Comparison of ENCODE assay signal across 9 cellular contexts in genomic region chr20:36845288-36845969, GRCh38. TPM values are rescaled to one million over a fixed set of nuclear protein-coding genes. Genes with fewer than 3 reads are reported as not detected.
A peak's percentile ranks its signal among the peaks of the same experiment; 100 is the strongest.
DNase-seq lines count a peak whose midpoint lies in the region; ATAC-seq and TF ChIP-seq lines count a peak whose summit lies in the region.
"Had no signal": no experiment of that assay in that cellular context is flagged by ENCODE, and none has a peak within 500 bp of the region (broad histone marks: within the 10 kb centered on the region; RNA-seq: fewer than 3 reads in every experiment).

No MANE protein-coding gene starts in this region.

- TF ChIP-seq CTCF in SU-DHL-6 (IDR thresholded peaks at IDR 0.05; ENCODE audit: insufficient read depth, low read length, poor library complexity, severe bottlenecking) (no peak), heart left ventricle (IDR thresholded peaks at IDR 0.05) (no peak)

- DNase-seq in heart left ventricle (no peak), mesenteric fat pad (ENCODE audit: low spot score) (no peak), DMS79 treated with DMSO at 0.1 percent for 48 hours (lab: John Stamatoyannopoulos, UW) (no peak)
- no peak for DNase-seq in activated T-cell treated with anti-CD3 and anti-CD28 coated beads, Interleukin-2, amount 50 U/mL, for 4 hours

- H3K4me2 ChIP-seq in SU-DHL-6 (ENCODE audit: low read depth, low read length, poor library complexity, severe bottlenecking): peak overlapping the region; percentile 69
- no peak overlapping the region for H3K4me2 ChIP-seq in skeletal muscle satellite cell (ENCODE audit: low read length)

- H3K27me3 Mint-ChIP-seq in activated T-cell treated with anti-CD3 and anti-CD28 coated beads, Interleukin-2, amount 50 U/mL, for 4 hours (ENCODE audit: low read depth): no peaks in the 10 kb centered on the region

- no peak overlapping the region for H3K4me3 Mint-ChIP-seq in activated T-cell treated with anti-CD3 and anti-CD28 coated beads, Interleukin-2, amount 50 U/mL, for 4 hours

- H3K9ac ChIP-seq in SU-DHL-6 (ENCODE audit: low read length): peak overlapping the region; percentile 65
- peak overlapping the region; percentile 27 for H3K9ac ChIP-seq in skeletal muscle satellite cell (ENCODE audit: low read depth, low read length)

- H3K79me2 ChIP-seq in SU-DHL-6 (ENCODE audit: insufficient read depth, low read length): peaks cover 45% of the 10 kb centered on the region

- H3K4me1 ChIP-seq in heart left ventricle: peaks cover 0 to 90% (median 61%) of the 10 kb centered on the region in 12 donors
- peaks cover 60% of the 10 kb centered on the region for H3K4me1 ChIP-seq in skeletal muscle satellite cell (ENCODE audit: control insufficient read depth, insufficient read depth, low read length)

- TF ChIP-seq POLR2A in heart left ventricle (IDR thresholded peaks at IDR 0.05): no peak

- H3K27me3 ChIP-seq in SU-DHL-6 (ENCODE audit: low read length) (no peaks in the 10 kb centered on the region), heart left ventricle (no peaks in the 10 kb centered on the region), skeletal muscle satellite cell (ENCODE audit: control insufficient read depth, insufficient read depth, low read length) (no peaks in the 10 kb centered on the region)

- H3K4me1 Mint-ChIP-seq in activated T-cell treated with anti-CD3 and anti-CD28 coated beads, Interleukin-2, amount 50 U/mL, for 4 hours (ENCODE audit: low read depth): peaks cover 15% of the 10 kb centered on the region

- intact Hi-C loops in heart left ventricle (cut with DNase I): no loop called here

- no peaks in the 10 kb centered on the region for H3K9me2 ChIP-seq in SU-DHL-6 (replicated peaks; ENCODE audit: insufficient read depth, low read length)

- no peaks in the 10 kb centered on the region for H3K36me3 ChIP-seq in SU-DHL-6 (ENCODE audit: low read length)
- H3K36me3 ChIP-seq in heart left ventricle: no peaks in the 10 kb centered on the region
- H3K36me3 ChIP-seq in skeletal muscle satellite cell (ENCODE audit: insufficient read depth, low read length): no peaks in the 10 kb centered on the region

- no peaks in the 10 kb centered on the region for H4K20me1 ChIP-seq in SU-DHL-6 (ENCODE audit: low read depth, low read length)

- H3K4me3 ChIP-seq in SU-DHL-6 (ENCODE audit: insufficient read depth, low read length, poor library complexity, severe bottlenecking) (peak overlapping the region; percentile 23), heart left ventricle (no peak overlapping the region), skeletal muscle satellite cell (ENCODE audit: low read length) (no peak overlapping the region)

- H2AFZ ChIP-seq in SU-DHL-6 (ENCODE audit: low read depth, low read length, severe bottlenecking): no peak overlapping the region

- H3K27ac ChIP-seq in SU-DHL-6 (ENCODE audit: low read depth, low read length) (peak overlapping the region; percentile 99), heart left ventricle (peak overlapping the region in 11 of 12 donors; percentile 76 to 95 (median 86))

- WGBS in heart left ventricle, 4 donors: 57 to 80% (median 66%) methylated on average over 1 to 10 of the region's 10 CpGs

- H3K9me3 Mint-ChIP-seq in activated T-cell treated with anti-CD3 and anti-CD28 coated beads, Interleukin-2, amount 50 U/mL, for 4 hours: no peaks in the 10 kb centered on the region

- H3K36me3 Mint-ChIP-seq in activated T-cell treated with anti-CD3 and anti-CD28 coated beads, Interleukin-2, amount 50 U/mL, for 4 hours (ENCODE audit: insufficient read depth): no peaks in the 10 kb centered on the region

- ATAC-seq in GM21786 (IDR thresholded peaks at IDR 0.05; ENCODE audit: unreplicated experiment): peak; percentile 3
- ATAC-seq in heart left ventricle: no peak
- ATAC-seq in activated T-cell treated with anti-CD3 and anti-CD28 coated beads, Interleukin-2, amount 50 U/mL, for 4 hours: no peak
- ATAC-seq in HG03521 (IDR thresholded peaks at IDR 0.05; ENCODE audit: unreplicated experiment): no peak

- H3K9me3 ChIP-seq in SU-DHL-6 (ENCODE audit: insufficient read depth, low read length) (no peaks in the 10 kb centered on the region), heart left ventricle (peaks cover 0 to under 1% (median 0%) of the 10 kb centered on the region in 12 donors), skeletal muscle satellite cell (replicated peaks; ENCODE audit: low read length) (no peaks in the 10 kb centered on the region)

- H3F3A ChIP-seq in SU-DHL-6 (ENCODE audit: insufficient read depth): peaks cover 79% of the 10 kb centered on the region

RNA-seq across cellular contexts. Expression of gene TLDC2, which starts 30.5 kb away (rescaled TPM):
- total RNA-seq in heart left ventricle: not detected
- polyA plus RNA-seq in heart left ventricle: under 1 TPM in 1 of 2 donors, not detected in 1; 0.15 TPM
- total RNA-seq in skeletal muscle satellite cell (2012; rRNA removed): not detected in 2 replicates
- not detected for total RNA-seq in activated T-cell treated with anti-CD3 and anti-CD28 coated beads, Interleukin-2, amount 50 U/mL, for 4 hours
- not detected for total RNA-seq in mesenteric fat pad
- total RNA-seq: HT1080 had no signal
